Comparison of ENCODE assay signal across 14 cellular contexts in genomic region chr10:59838390-59838789, GRCh38.
"Had no signal": no experiment of that assay in that cellular context is flagged by ENCODE, and none has a peak within 500 bp of the region (broad histone marks: within the 10 kb centered on the region; RNA-seq: fewer than 3 reads in every experiment).

No MANE protein-coding gene starts in this region.

- ATAC-seq: left lung, right lobe of liver had no signal

- H3K9me3 Mint-ChIP-seq: activated CD4-positive, alpha-beta T cell treated with anti-CD3 and anti-CD28 coated beads, Interleukin-2, amount 10 ng/mL, durations not matched to agents 7 days and 5 days; endodermal cell; nephron progenitor cell had no signal

- H3K4me3 ChIP-seq: dorsolateral prefrontal cortex, left lung, right lobe of liver, thoracic aorta had no signal

- FAIRE-seq: islet of Langerhans had no signal

- H3K4me1 ChIP-seq: left lung, right lobe of liver had no signal

- H3K36me3 ChIP-seq: right lobe of liver, thoracic aorta had no signal

- H3K27ac ChIP-seq: dorsolateral prefrontal cortex, left lung, right lobe of liver, thoracic aorta had no signal

- H3K9me3 ChIP-seq: left lung, right lobe of liver, thoracic aorta had no signal

- H3K27me3 Mint-ChIP-seq: activated CD4-positive, alpha-beta T cell treated with anti-CD3 and anti-CD28 coated beads, Interleukin-2, amount 10 ng/mL, durations not matched to agents 7 days and 5 days; progenitor cell of endocrine pancreas had no signal

- H3K27ac Mint-ChIP-seq: activated CD4-positive, alpha-beta T cell treated with anti-CD3 and anti-CD28 coated beads, Interleukin-2, amount 10 ng/mL, durations not matched to agents 7 days and 5 days; endodermal cell; nephron progenitor cell had no signal

- H3K4me3 Mint-ChIP-seq: activated CD4-positive, alpha-beta T cell treated with anti-CD3 and anti-CD28 coated beads, Interleukin-2, amount 10 ng/mL, durations not matched to agents 7 days and 5 days; endodermal cell; nephron progenitor cell had no signal

- DNase-seq: activated CD4-positive, alpha-beta T cell treated with anti-CD3 and anti-CD28 coated beads, Interleukin-2, amount 10 ng/mL, durations not matched to agents 7 days and 5 days; activated CD8-positive, alpha-beta memory T cell treated with anti-CD3 and anti-CD28 coated beads for 24 hours; activated naive CD4-positive, alpha-beta T cell treated with Interleukin-2 at 50 U/mL for 16 hours; aorta; dorsolateral prefrontal cortex; endodermal cell; left lung; nephron progenitor cell; occipital lobe; right lobe of liver; stimulated activated CD4-positive, alpha-beta T cell treated with anti-CD3 and anti-CD28 coated beads, Interleukin-1b, Interleukin-23, amount 100 ng/mL, for 48 hours had no signal

- H3K27me3 ChIP-seq: dorsolateral prefrontal cortex, left lung, right lobe of liver had no signal
